1 cellular context compared by ENCODE assay signal in the genomic region with DNA sequence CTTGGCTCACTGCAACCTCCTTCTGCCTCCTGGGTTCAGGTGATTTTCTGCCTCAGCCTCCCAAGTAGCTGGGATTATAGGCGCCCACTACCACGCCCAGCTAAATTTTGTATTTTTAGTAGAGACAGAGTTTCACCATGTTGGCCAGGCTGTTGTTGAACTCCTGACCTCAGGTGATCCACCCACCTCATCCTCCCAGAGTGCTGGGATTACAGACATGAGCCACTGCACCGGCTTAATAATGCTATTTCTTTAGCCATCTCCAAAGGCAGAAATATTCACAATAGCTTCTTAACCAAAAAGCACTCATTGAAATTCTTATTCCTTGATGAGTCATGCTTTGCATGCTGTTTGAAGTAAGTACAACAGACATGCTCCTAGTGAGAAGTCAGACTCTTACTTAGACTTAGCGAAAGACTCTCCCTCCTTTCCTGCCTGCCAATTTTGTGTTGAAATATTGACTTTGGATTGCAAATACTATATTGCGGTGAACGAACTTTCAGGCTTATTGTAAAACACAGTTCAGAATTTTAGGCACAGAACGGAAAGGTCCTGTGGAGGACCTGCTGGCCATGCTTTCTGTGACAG.
TF ChIP-seq lines count a peak whose summit lies in the region.

No MANE protein-coding gene starts in this region.

TF ChIP-seq in HepG2, 621 proteins besides CTCF, POLR2A, EP300 and RAD21 (continued from another document and continues in another):
- TF ChIP-seq AHDC1 (CRISPR knock-in tag; IDR thresholded peaks at IDR 0.05; ENCODE audit: borderline replicate concordance) (no peak), ZNF350 (CRISPR knock-in tag; IDR thresholded peaks at IDR 0.05; ENCODE audit: borderline replicate concordance, low read depth) (no peak), FOXJ3 (CRISPR knock-in tag; IDR thresholded peaks at IDR 0.05; ENCODE audit: borderline replicate concordance) (peak; percentile 66; the same call in 1 of the 2 replicates), ZSCAN29 (CRISPR knock-in tag; conservative IDR thresholded peaks at IDR 0.05) (no peak), KLF12 (CRISPR knock-in tag; IDR thresholded peaks at IDR 0.05; ENCODE audit: borderline replicate concordance) (no peak), ZBTB34 (CRISPR knock-in tag; IDR thresholded peaks at IDR 0.05) (no peak), FOXA1 (IDR thresholded peaks at IDR 0.05) (no peak), FOXA1 (CRISPR knock-in tag; IDR thresholded peaks at IDR 0.05) (peak; percentile 83), KLF9 (CRISPR knock-in tag; IDR thresholded peaks at IDR 0.05; ENCODE audit: low read depth) (no peak), ZNF704 (CRISPR knock-in tag; IDR thresholded peaks at IDR 0.05; ENCODE audit: borderline replicate concordance) (no peak), ZSCAN20 (CRISPR knock-in tag; IDR thresholded peaks at IDR 0.05; ENCODE audit: borderline replicate concordance) (no peak), SP140L (CRISPR knock-in tag; IDR thresholded peaks at IDR 0.05; ENCODE audit: borderline replicate concordance) (peak; percentile 80; the same call in 1 of the 2 replicates), TCF7L2 (IDR thresholded peaks at IDR 0.05; ENCODE audit: low read depth, low read length) (no peak), ZFP36 (IDR thresholded peaks at IDR 0.05; ENCODE audit: borderline replicate concordance, low read depth, low read length, partially characterized antibody) (no peak), KLF15 (CRISPR knock-in tag; IDR thresholded peaks at IDR 0.05; ENCODE audit: borderline replicate concordance) (no peak), MZF1 (CRISPR knock-in tag; IDR thresholded peaks at IDR 0.05; ENCODE audit: borderline replicate concordance) (no peak), ZNF331 (CRISPR knock-in tag; IDR thresholded peaks at IDR 0.05) (peak; percentile 30; the same call in 1 of the 2 replicates), ZNF510 (CRISPR knock-in tag; IDR thresholded peaks at IDR 0.05; ENCODE audit: low read depth) (no peak), NR2C2 (CRISPR knock-in tag; IDR thresholded peaks at IDR 0.05; ENCODE audit: borderline replicate concordance) (peak; percentile 77), ARNT (IDR thresholded peaks at IDR 0.05) (no peak), CC2D1A (CRISPR knock-in tag; IDR thresholded peaks at IDR 0.05) (no peak), STAT5B (CRISPR knock-in tag; IDR thresholded peaks at IDR 0.05) (no peak), TARDBP (CRISPR knock-in tag; IDR thresholded peaks at IDR 0.05) (no peak), ARHGAP35 (CRISPR knock-in tag; IDR thresholded peaks at IDR 0.05; ENCODE audit: borderline replicate concordance) (no peak), CENPX (CRISPR knock-in tag; IDR thresholded peaks at IDR 0.05) (no peak), FOSL1 (CRISPR knock-in tag; IDR thresholded peaks at IDR 0.05; ENCODE audit: borderline replicate concordance) (0 out of 2 replicates have a peak, but pooled peaks have one; percentile 30), SYNCRIP (IDR thresholded peaks at IDR 0.05; ENCODE audit: insufficient read depth, low read depth, low read length) (no peak), PHF8 (CRISPR knock-in tag; IDR thresholded peaks at IDR 0.05) (no peak), SPEN (CRISPR knock-in tag; IDR thresholded peaks at IDR 0.05; ENCODE audit: low read depth) (no peak), ZNF652 (CRISPR knock-in tag; IDR thresholded peaks at IDR 0.05; ENCODE audit: borderline replicate concordance, low read depth) (0 out of 2 replicates have a peak, but pooled peaks have one; percentile 10)
- TF ChIP-seq, protein P1, sequence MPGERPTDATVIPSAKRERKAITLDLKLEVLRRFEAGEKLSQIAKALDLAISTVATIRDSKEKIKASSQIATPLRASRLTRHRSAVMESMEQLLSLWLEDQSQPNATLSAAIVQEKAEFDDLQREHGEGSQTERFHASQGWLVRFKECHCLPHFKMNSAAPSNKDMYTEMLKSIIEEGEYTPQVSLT (CRISPR knock-in tag; IDR thresholded peaks at IDR 0.05; ENCODE audit: borderline replicate concordance, low read depth), result no peak
- TF ChIP-seq, protein P2, sequence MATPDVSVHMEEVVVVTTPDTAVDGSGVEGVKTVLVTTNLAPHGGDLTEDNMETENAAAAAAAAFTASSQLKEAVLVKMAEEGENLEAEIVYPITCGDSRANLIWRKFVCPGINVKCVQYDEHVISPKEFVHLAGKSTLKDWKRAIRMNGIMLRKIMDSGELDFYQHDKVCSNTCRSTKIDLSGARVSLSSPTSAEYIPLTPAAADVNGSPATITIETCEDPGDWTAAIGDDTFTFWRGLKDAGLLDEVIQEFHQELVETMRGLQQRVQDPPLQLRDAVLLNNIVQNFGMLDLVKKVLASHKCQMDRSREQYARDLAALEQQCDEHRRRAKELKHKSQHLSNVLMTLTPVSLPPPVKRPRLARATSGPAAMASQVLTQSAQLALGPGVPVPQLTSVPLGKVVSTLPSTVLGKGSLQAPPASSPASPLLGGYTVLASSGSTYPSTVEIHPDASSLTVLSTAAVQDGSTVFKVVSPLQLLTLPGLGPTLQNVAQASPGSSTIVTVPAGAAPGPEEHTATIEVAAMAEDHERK (CRISPR knock-in tag; IDR thresholded peaks at IDR 0.05; ENCODE audit: low read depth), result no peak
- TF ChIP-seq, protein P3, sequence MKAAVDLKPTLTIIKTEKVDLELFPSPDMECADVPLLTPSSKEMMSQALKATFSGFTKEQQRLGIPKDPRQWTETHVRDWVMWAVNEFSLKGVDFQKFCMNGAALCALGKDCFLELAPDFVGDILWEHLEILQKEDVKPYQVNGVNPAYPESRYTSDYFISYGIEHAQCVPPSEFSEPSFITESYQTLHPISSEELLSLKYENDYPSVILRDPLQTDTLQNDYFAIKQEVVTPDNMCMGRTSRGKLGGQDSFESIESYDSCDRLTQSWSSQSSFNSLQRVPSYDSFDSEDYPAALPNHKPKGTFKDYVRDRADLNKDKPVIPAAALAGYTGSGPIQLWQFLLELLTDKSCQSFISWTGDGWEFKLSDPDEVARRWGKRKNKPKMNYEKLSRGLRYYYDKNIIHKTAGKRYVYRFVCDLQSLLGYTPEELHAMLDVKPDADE (CRISPR knock-in tag; IDR thresholded peaks at IDR 0.05), result no peak
- TF ChIP-seq, protein P4, sequence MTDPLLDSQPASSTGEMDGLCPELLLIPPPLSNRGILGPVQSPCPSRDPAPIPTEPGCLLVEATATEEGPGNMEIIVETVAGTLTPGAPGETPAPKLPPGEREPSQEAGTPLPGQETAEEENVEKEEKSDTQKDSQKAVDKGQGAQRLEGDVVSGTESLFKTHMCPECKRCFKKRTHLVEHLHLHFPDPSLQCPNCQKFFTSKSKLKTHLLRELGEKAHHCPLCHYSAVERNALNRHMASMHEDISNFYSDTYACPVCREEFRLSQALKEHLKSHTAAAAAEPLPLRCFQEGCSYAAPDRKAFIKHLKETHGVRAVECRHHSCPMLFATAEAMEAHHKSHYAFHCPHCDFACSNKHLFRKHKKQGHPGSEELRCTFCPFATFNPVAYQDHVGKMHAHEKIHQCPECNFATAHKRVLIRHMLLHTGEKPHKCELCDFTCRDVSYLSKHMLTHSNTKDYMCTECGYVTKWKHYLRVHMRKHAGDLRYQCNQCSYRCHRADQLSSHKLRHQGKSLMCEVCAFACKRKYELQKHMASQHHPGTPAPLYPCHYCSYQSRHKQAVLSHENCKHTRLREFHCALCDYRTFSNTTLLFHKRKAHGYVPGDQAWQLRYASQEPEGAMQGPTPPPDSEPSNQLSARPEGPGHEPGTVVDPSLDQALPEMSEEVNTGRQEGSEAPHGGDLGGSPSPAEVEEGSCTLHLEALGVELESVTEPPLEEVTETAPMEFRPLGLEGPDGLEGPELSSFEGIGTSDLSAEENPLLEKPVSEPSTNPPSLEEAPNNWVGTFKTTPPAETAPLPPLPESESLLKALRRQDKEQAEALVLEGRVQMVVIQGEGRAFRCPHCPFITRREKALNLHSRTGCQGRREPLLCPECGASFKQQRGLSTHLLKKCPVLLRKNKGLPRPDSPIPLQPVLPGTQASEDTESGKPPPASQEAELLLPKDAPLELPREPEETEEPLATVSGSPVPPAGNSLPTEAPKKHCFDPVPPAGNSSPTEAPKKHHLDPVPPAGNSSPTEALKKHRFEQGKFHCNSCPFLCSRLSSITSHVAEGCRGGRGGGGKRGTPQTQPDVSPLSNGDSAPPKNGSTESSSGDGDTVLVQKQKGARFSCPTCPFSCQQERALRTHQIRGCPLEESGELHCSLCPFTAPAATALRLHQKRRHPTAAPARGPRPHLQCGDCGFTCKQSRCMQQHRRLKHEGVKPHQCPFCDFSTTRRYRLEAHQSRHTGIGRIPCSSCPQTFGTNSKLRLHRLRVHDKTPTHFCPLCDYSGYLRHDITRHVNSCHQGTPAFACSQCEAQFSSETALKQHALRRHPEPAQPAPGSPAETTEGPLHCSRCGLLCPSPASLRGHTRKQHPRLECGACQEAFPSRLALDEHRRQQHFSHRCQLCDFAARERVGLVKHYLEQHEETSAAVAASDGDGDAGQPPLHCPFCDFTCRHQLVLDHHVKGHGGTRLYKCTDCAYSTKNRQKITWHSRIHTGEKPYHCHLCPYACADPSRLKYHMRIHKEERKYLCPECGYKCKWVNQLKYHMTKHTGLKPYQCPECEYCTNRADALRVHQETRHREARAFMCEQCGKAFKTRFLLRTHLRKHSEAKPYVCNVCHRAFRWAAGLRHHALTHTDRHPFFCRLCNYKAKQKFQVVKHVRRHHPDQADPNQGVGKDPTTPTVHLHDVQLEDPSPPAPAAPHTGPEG (CRISPR knock-in tag; IDR thresholded peaks at IDR 0.05), result no peak
- TF ChIP-seq, protein P5, sequence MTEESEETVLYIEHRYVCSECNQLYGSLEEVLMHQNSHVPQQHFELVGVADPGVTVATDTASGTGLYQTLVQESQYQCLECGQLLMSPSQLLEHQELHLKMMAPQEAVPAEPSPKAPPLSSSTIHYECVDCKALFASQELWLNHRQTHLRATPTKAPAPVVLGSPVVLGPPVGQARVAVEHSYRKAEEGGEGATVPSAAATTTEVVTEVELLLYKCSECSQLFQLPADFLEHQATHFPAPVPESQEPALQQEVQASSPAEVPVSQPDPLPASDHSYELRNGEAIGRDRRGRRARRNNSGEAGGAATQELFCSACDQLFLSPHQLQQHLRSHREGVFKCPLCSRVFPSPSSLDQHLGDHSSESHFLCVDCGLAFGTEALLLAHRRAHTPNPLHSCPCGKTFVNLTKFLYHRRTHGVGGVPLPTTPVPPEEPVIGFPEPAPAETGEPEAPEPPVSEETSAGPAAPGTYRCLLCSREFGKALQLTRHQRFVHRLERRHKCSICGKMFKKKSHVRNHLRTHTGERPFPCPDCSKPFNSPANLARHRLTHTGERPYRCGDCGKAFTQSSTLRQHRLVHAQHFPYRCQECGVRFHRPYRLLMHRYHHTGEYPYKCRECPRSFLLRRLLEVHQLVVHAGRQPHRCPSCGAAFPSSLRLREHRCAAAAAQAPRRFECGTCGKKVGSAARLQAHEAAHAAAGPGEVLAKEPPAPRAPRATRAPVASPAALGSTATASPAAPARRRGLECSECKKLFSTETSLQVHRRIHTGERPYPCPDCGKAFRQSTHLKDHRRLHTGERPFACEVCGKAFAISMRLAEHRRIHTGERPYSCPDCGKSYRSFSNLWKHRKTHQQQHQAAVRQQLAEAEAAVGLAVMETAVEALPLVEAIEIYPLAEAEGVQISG (CRISPR knock-in tag; IDR thresholded peaks at IDR 0.05), result no peak
- TF ChIP-seq, protein P6, sequence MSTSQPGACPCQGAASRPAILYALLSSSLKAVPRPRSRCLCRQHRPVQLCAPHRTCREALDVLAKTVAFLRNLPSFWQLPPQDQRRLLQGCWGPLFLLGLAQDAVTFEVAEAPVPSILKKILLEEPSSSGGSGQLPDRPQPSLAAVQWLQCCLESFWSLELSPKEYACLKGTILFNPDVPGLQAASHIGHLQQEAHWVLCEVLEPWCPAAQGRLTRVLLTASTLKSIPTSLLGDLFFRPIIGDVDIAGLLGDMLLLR (CRISPR knock-in tag; IDR thresholded peaks at IDR 0.05), result no peak
